In genomic region chr6:135162678-135163439, GRCh38 we compare ENCODE assay signal across 8 cellular contexts. TPM values are rescaled to one million over a fixed set of nuclear protein-coding genes. Genes with fewer than 3 reads are reported as not detected.
DNase-seq lines count a peak whose midpoint lies in the region; ATAC-seq and TF ChIP-seq lines count a peak whose summit lies in the region.

No MANE protein-coding gene starts in this region.

- H3K4me1 Mint-ChIP-seq in neural crest cell: no peaks in the 10 kb centered on the region

- no peaks in the 10 kb centered on the region for H3K9me3 Mint-ChIP-seq in neural crest cell

- DNase-seq in NCI-H524 (lab: John Stamatoyannopoulos, UW): peak; percentile 23 to 46
- DNase-seq in NCI-H524 treated with DMSO at 0.1 percent for 48 hours (lab: John Stamatoyannopoulos, UW): no peak
- DNase-seq in T-helper 2 cell: peak in 3 of 5 experiments; percentile 7 to 70 (median 22)
- DNase-seq in effector CD4-positive, alpha-beta T cell: peak; percentile 16
- DNase-seq in neural crest cell (ENCODE audit: low read depth, low spot score): peak; percentile 62
- DNase-seq in C1 segment of cervical spinal cord (lab: John Stamatoyannopoulos, UW): no peak

- H3K27me3 Mint-ChIP-seq in neural crest cell (ENCODE audit: low read depth): no peaks in the 10 kb centered on the region

- H3K27ac Mint-ChIP-seq in neural crest cell (ENCODE audit: unreplicated experiment): no peak overlapping the region

- H3K4me3 Mint-ChIP-seq in neural crest cell: no peak overlapping the region

- TF ChIP-seq CTCF in neural crest cell (conservative IDR thresholded peaks at IDR 0.05): peak; percentile 77

- ATAC-seq in HG03439 (IDR thresholded peaks at IDR 0.05; ENCODE audit: unreplicated experiment) (peak; percentile 36), GM21723 (IDR thresholded peaks at IDR 0.05; ENCODE audit: unreplicated experiment) (no peak)

- H3K36me3 Mint-ChIP-seq in neural crest cell (ENCODE audit: low read depth): no peaks in the 10 kb centered on the region

RNA-seq across cellular contexts. Expression of gene MYB, which starts 18.2 kb away (rescaled TPM):
- 6.8 and 8.1 TPM in 2 replicates for total RNA-seq in neural crest cell

Comparison
In these comparisons a context has a peak if more than half of its experiments do, and no peak if none do; other contexts are left out.
1. DNase-seq: peak in NCI-H524 (2 of 2), T-helper 2 cell (3 of 5), effector CD4-positive, alpha-beta T cell (single experiment) and neural crest cell (single experiment); none in NCI-H524 treated with DMSO at 0.1 percent for 48 hours (single experiment) and C1 segment of cervical spinal cord (0 of 14).